Comparison of ENCODE assay signal across 8 cellular contexts in genomic region chr1:110337704-110338199, GRCh38. TPM values are rescaled to one million over a fixed set of nuclear protein-coding genes. Genes with fewer than 3 reads are reported as not detected.
DNase-seq lines count a peak whose midpoint lies in the region; ATAC-seq and TF ChIP-seq lines count a peak whose summit lies in the region.

No MANE protein-coding gene starts in this region.

- no peaks in the 10 kb centered on the region for H3K27me3 Mint-ChIP-seq in activated T-cell treated with anti-CD3 and anti-CD28 coated beads, Interleukin-2, amount 50 U/mL, for 72 hours (ENCODE audit: low read depth)

- no peak for ATAC-seq in activated T-cell treated with anti-CD3 and anti-CD28 coated beads, Interleukin-2, amount 50 U/mL, for 72 hours (replicated peaks in 1 of 2)
- ATAC-seq in gastroesophageal sphincter (no peak), HG02970 (IDR thresholded peaks at IDR 0.05; ENCODE audit: low FRiP score, unreplicated experiment) (no peak), HG03439 (IDR thresholded peaks at IDR 0.05; ENCODE audit: unreplicated experiment) (no peak)

- peak overlapping the region; percentile 45 to 80 for H3K4me3 ChIP-seq in gastroesophageal sphincter

- TF ChIP-seq POLR2A in gastroesophageal sphincter (IDR thresholded peaks at IDR 0.05): no peak

- peaks cover 12 to 21% of the 10 kb centered on the region in 2 donors for H3K36me3 Mint-ChIP-seq in activated T-cell treated with anti-CD3 and anti-CD28 coated beads, Interleukin-2, amount 50 U/mL, for 72 hours (ENCODE audit: insufficient read depth in 2 of 2)

- H3K27ac ChIP-seq in gastroesophageal sphincter: peak overlapping the region; percentile 72 to 99 (median 94)

- peak overlapping the region; percentile 89 for H3K27ac Mint-ChIP-seq in activated T-cell treated with anti-CD3 and anti-CD28 coated beads, Interleukin-2, amount 50 U/mL, for 72 hours

- DNase-seq in NCI-H1092 treated with DMSO at 0.1 percent for 48 hours (lab: John Stamatoyannopoulos, UW) (peak; percentile 79), NCI-H1092 (lab: John Stamatoyannopoulos, UW) (no peak), NCI-H82 (lab: John Stamatoyannopoulos, UW) (peak; percentile 72), posterior vena cava (ENCODE audit: low spot score) (peak; percentile 87)
- peak; percentile 51 to 60 for DNase-seq in activated T-cell treated with anti-CD3 and anti-CD28 coated beads, Interleukin-2, amount 50 U/mL, for 72 hours

- intact Hi-C loops in posterior vena cava (cut with DNase I): no loop called here

- H3K4me1 Mint-ChIP-seq in activated T-cell treated with anti-CD3 and anti-CD28 coated beads, Interleukin-2, amount 50 U/mL, for 72 hours (ENCODE audit: low read depth): peaks cover 52% of the 10 kb centered on the region

- H3K4me3 Mint-ChIP-seq in activated T-cell treated with anti-CD3 and anti-CD28 coated beads, Interleukin-2, amount 50 U/mL, for 72 hours: no peak overlapping the region

- 0 to 7% methylated on average over 3 to 15 of the region's 21 CpGs for WGBS in gastroesophageal sphincter (ENCODE audit: low coverage in 1 of 2), 2 donors

- no peaks in the 10 kb centered on the region for H3K9me3 Mint-ChIP-seq in activated T-cell treated with anti-CD3 and anti-CD28 coated beads, Interleukin-2, amount 50 U/mL, for 72 hours

- no peaks in the 10 kb centered on the region for H3K9me3 ChIP-seq in gastroesophageal sphincter

- no peaks in the 10 kb centered on the region for H3K27me3 ChIP-seq in gastroesophageal sphincter

- peaks cover 4 to 39% (median 24%) of the 10 kb centered on the region in 3 donors for H3K4me1 ChIP-seq in gastroesophageal sphincter

- TF ChIP-seq EP300 in gastroesophageal sphincter (IDR thresholded peaks at IDR 0.05): no peak

- peaks cover 0 to 18% of the 10 kb centered on the region in 2 donors for H3K36me3 ChIP-seq in gastroesophageal sphincter

- TF ChIP-seq CTCF in gastroesophageal sphincter (IDR thresholded peaks at IDR 0.05): no peak

RNA-seq across cellular contexts. Expression of gene RBM15, which starts 1.4 kb away (rescaled TPM):
- 10 to 100 TPM; 75.0 to 77.8 TPM for total RNA-seq in activated T-cell treated with anti-CD3 and anti-CD28 coated beads, Interleukin-2, amount 50 U/mL, for 72 hours
- 10 to 100 TPM; 16.7 to 36.9 (median 30.2) TPM for total RNA-seq in gastroesophageal sphincter
- total RNA-seq in posterior vena cava: 10 to 100 TPM; 14.8 to 15.9 TPM

RNA-seq across cellular contexts. Expression of gene SLC16A4, which starts 53.1 kb away (rescaled TPM):
- total RNA-seq in activated T-cell treated with anti-CD3 and anti-CD28 coated beads, Interleukin-2, amount 50 U/mL, for 72 hours: under 1 TPM; 0.44 to 0.58 TPM
- total RNA-seq in gastroesophageal sphincter (10 to 100 TPM; 10.5 to 16.9 (median 15.2) TPM), posterior vena cava (1 to 10 TPM; 8.0 to 8.6 TPM)

Comparison
In these comparisons a context has a peak if more than half of its experiments do, and no peak if none do; other contexts are left out.
1. RNA of gene SLC16A4, which starts 53.1 kb away (total RNA-seq): 10.5 to 16.9 TPM in gastroesophageal sphincter and 8.0 to 8.6 TPM in posterior vena cava; 0.44 to 0.58 TPM in activated T-cell treated with anti-CD3 and anti-CD28 coated beads, Interleukin-2, amount 50 U/mL, for 72 hours; every median in the first group is over 4 times any median in the second.